Comparison of ENCODE assay signal across 8 cellular contexts in the genomic region with DNA sequence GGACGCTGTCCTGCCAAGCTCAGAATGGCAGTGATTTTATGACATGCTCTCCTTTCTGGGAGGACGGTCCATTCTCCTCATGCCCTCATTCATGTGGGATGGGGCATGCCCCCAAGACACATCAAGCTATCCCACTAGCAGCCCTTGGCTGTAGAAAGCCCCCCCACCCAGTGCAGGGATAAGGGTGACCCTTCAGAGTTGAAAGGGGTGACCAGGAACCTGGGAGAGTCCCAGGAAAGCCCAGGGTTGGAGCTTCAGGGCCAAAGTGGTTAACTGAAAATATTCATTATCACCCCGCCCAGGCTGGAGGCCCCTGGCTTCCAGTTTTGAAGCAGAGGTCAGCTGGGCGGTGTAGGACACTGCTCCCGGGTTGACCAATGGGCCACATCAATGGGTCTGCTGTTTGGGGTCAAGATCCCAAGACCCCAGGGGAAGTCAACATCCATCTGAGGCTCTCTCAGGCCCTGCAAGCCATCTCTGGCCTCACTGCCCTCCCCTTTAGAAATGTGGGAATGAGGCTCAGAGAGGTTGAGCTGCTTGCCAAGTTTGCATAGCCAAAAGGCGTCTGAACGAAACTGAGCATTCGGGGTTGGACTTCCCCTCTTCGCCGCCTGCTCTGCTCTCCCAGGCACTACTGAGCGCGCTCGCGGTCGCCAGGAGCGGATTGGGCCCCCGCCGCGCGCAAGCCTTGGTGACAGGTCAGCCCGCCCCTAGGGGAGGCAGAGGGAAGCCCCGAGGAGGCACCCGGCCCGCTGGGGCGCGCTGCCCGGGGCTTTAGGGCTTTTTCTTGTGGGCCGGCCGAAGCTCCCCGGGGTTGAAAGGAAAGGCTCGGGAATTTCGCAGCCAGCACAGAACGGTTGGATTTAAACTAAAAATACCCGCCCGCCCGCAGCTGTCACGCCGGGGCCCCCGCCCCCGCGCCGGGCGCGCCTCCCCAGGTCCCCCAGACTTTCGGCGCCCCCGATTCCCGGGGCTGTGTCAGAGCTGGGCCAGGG. TPM values are rescaled to one million over a fixed set of nuclear protein-coding genes. Genes with fewer than 3 reads are reported as not detected.
DNase-seq lines count a peak whose midpoint lies in the region; ATAC-seq and TF ChIP-seq lines count a peak whose summit lies in the region.

No MANE protein-coding gene starts in this region.

- 5% methylated on average over 48 of the region's 48 CpGs for WGBS in thymus

- CTCF ChIA-PET in OCI-LY7 (lab: Charles Lee; ENCODE audit: unreplicated experiment), result interaction anchor here (0.6 to 1.3 kb wide), 3 partner anchors 70 to 73 kb away, joined by 3 to 6 read pairs (median 4); no protein-coding TSS in a partner anchor

- H3K4me1 ChIP-seq in OCI-LY7 (ENCODE audit: insufficient read depth, low read length, poor library complexity, severe bottlenecking), result peaks cover 57% of the 10 kb centered on the region
- H3K4me1 ChIP-seq in osteoblast (ENCODE audit: insufficient read depth, low read length), result peaks cover 54% of the 10 kb centered on the region
- H3K4me1 ChIP-seq in thymus (ENCODE audit: control insufficient read depth, insufficient read depth, low read length), result peaks cover 35% of the 10 kb centered on the region

- peak overlapping the region; percentile 94 for H3K27ac Mint-ChIP-seq in activated T-helper 1 cell treated with anti-CD3 and anti-CD28 coated beads, Interleukin-12 subunit alpha, Interleukin-12 subunit beta, Interleukin-2, Interleukin-4 antibody, amounts not matched to agents 30 ng/mL and 10 ng/mL and 1 ng/mL, durations not matched to agents 14 hours and 24 hours and 36 hours

- no peaks in the 10 kb centered on the region for H3K36me3 ChIP-seq in OCI-LY7 (ENCODE audit: insufficient read depth, low read length)
- no peaks in the 10 kb centered on the region for H3K36me3 ChIP-seq in osteoblast (ENCODE audit: insufficient read depth, low read length)
- no peaks in the 10 kb centered on the region for H3K36me3 ChIP-seq in thymus (ENCODE audit: control insufficient read depth, insufficient read depth)

- peak in 12 of 14 donors; percentile 23 to 79 (median 57) for DNase-seq in C1 segment of cervical spinal cord (lab: John Stamatoyannopoulos, UW)
- peak; percentile 96 for DNase-seq in GM19238 (ENCODE audit: insufficient read length, low spot score)
- peak; percentile 88 for DNase-seq in OCI-LY7 (ENCODE audit: low spot score)
- peak; percentile 86 for DNase-seq in activated T-helper 1 cell treated with anti-CD3 and anti-CD28 coated beads, Interleukin-12 subunit alpha, Interleukin-12 subunit beta, Interleukin-2, Interleukin-4 antibody, amounts not matched to agents 30 ng/mL and 10 ng/mL and 1 ng/mL, durations not matched to agents 14 hours and 24 hours and 36 hours (ENCODE audit: low spot score)
- peak in 1 of 2 donors; percentile 76 for DNase-seq in foreskin fibroblast
- peak; percentile 88 for DNase-seq in osteoblast (ENCODE audit: insufficient read length, low spot score, missing footprints)

- H4K20me1 ChIP-seq in OCI-LY7 (ENCODE audit: insufficient read depth, low read length) (no peaks in the 10 kb centered on the region), osteoblast (ENCODE audit: insufficient read depth, low read length) (no peaks in the 10 kb centered on the region)

- H3K4me2 ChIP-seq in OCI-LY7 (ENCODE audit: low read length) (peak overlapping the region; percentile 62), osteoblast (ENCODE audit: insufficient read depth, low read length) (peak overlapping the region; percentile 94)

- H3K9me2 ChIP-seq in OCI-LY7 (ENCODE audit: insufficient read depth, low read length), result no peaks in the 10 kb centered on the region

- peak; percentile 71 for TF ChIP-seq CTCF in OCI-LY7 (conservative IDR thresholded peaks at IDR 0.05; ENCODE audit: low read length)
- TF ChIP-seq CTCF in foreskin fibroblast (IDR thresholded peaks at IDR 0.05; ENCODE audit: low read depth, low read length), result peak; percentile 21
- no peak for TF ChIP-seq CTCF in osteoblast (IDR thresholded peaks at IDR 0.05; ENCODE audit: extremely low read depth, low read depth, low read length)

- H2AFZ ChIP-seq in OCI-LY7 (ENCODE audit: low read length) (peak overlapping the region; percentile 67; the same call in 1 of the 2 replicates), osteoblast (ENCODE audit: low read length) (peak overlapping the region; percentile 78)

- POLR2A ChIA-PET in OCI-LY7 (lab: Charles Lee), result interaction anchor here (0.5 to 4.3 kb wide), 9 partner anchors 12 to 77 kb away, joined by 3 to 30 read pairs (median 4); no protein-coding TSS in a partner anchor

- no peaks in the 10 kb centered on the region for H3K9me3 Mint-ChIP-seq in activated T-helper 1 cell treated with anti-CD3 and anti-CD28 coated beads, Interleukin-12 subunit alpha, Interleukin-12 subunit beta, Interleukin-2, Interleukin-4 antibody, amounts not matched to agents 30 ng/mL and 10 ng/mL and 1 ng/mL, durations not matched to agents 14 hours and 24 hours and 36 hours

- H3K27ac ChIP-seq in OCI-LY7 (ENCODE audit: low read depth, low read length, poor library complexity, severe bottlenecking) (no peak overlapping the region), osteoblast (ENCODE audit: low read depth, low read length) (no peak overlapping the region), thymus (ENCODE audit: low read depth) (no peak overlapping the region)

- peak; percentile 84 for ATAC-seq in HG03432 (IDR thresholded peaks at IDR 0.05; ENCODE audit: unreplicated experiment)

- H3K27me3 ChIP-seq in osteoblast (ENCODE audit: insufficient read depth, low read length), result no peaks in the 10 kb centered on the region
- no peaks in the 10 kb centered on the region for H3K27me3 ChIP-seq in thymus (ENCODE audit: control insufficient read depth, insufficient read depth)

- H3K27me3 Mint-ChIP-seq in activated T-helper 1 cell treated with anti-CD3 and anti-CD28 coated beads, Interleukin-12 subunit alpha, Interleukin-12 subunit beta, Interleukin-2, Interleukin-4 antibody, amounts not matched to agents 30 ng/mL and 10 ng/mL and 1 ng/mL, durations not matched to agents 14 hours and 24 hours and 36 hours (ENCODE audit: insufficient read depth), result no peaks in the 10 kb centered on the region

- H3K4me3 ChIP-seq in OCI-LY7 (ENCODE audit: low read depth, low read length, poor library complexity, severe bottlenecking) (peak overlapping the region; percentile 64), foreskin fibroblast (ENCODE audit: low read depth in 1 of 2, low read length in 2 of 2) (peak overlapping the region; percentile 67 to 77), osteoblast (ENCODE audit: insufficient read depth, low read length) (peak overlapping the region; percentile 77), thymus (ENCODE audit: low read length) (peak overlapping the region; percentile 62)

- BruUV-seq in OCI-LY7 (replicated peaks; lab: Mats Ljungman, UMichigan), result no TSS peak

- H3K4me3 Mint-ChIP-seq in activated T-helper 1 cell treated with anti-CD3 and anti-CD28 coated beads, Interleukin-12 subunit alpha, Interleukin-12 subunit beta, Interleukin-2, Interleukin-4 antibody, amounts not matched to agents 30 ng/mL and 10 ng/mL and 1 ng/mL, durations not matched to agents 14 hours and 24 hours and 36 hours, result peak overlapping the region; percentile 93

- peaks cover 13% of the 10 kb centered on the region for H3K36me3 Mint-ChIP-seq in activated T-helper 1 cell treated with anti-CD3 and anti-CD28 coated beads, Interleukin-12 subunit alpha, Interleukin-12 subunit beta, Interleukin-2, Interleukin-4 antibody, amounts not matched to agents 30 ng/mL and 10 ng/mL and 1 ng/mL, durations not matched to agents 14 hours and 24 hours and 36 hours (ENCODE audit: low read depth)

- intact Hi-C loops in OCI-LY7 (cut with micrococcal nuclease; ENCODE audit: unreplicated experiment), result loop anchor here (1.0 to 2.0 kb wide), 2 partner anchors 18 to 53 kb away; no protein-coding TSS in a partner anchor
- intact Hi-C loops in activated T-helper 1 cell treated with anti-CD3 and anti-CD28 coated beads, Interleukin-12 subunit alpha, Interleukin-12 subunit beta, Interleukin-2, Interleukin-4 antibody, amounts not matched to agents 30 ng/mL and 10 ng/mL and 1 ng/mL, durations not matched to agents 14 hours and 24 hours and 36 hours (cut with micrococcal nuclease), result loop anchor here (1.0 to 5.0 kb wide), 6 partner anchors 11 to 846 kb away; a partner anchor contains a TSS

- no peaks in the 10 kb centered on the region for H3K9me3 ChIP-seq in OCI-LY7 (ENCODE audit: low read length)
- H3K9me3 ChIP-seq in osteoblast (ENCODE audit: low read depth, low read length), result no peaks in the 10 kb centered on the region
- H3K9me3 ChIP-seq in thymus (ENCODE audit: control insufficient read depth), result no peaks in the 10 kb centered on the region

- peaks cover 76% of the 10 kb centered on the region for H3K4me1 Mint-ChIP-seq in activated T-helper 1 cell treated with anti-CD3 and anti-CD28 coated beads, Interleukin-12 subunit alpha, Interleukin-12 subunit beta, Interleukin-2, Interleukin-4 antibody, amounts not matched to agents 30 ng/mL and 10 ng/mL and 1 ng/mL, durations not matched to agents 14 hours and 24 hours and 36 hours (ENCODE audit: low read depth)

- no peaks in the 10 kb centered on the region for H3K79me2 ChIP-seq in OCI-LY7 (ENCODE audit: insufficient read depth, low read depth, low read length)
- H3K79me2 ChIP-seq in osteoblast (ENCODE audit: insufficient read depth, low read length), result peaks cover 19% of the 10 kb centered on the region

RNA-seq across cellular contexts. Expression of a gene that starts 0.6 kb away (rescaled TPM):
- total RNA-seq in OCI-LY7 (2014; rRNA removed; shearing (Covaris generic)), result 0.26 and 0.60 TPM in 2 replicates
- total RNA-seq in OCI-LY7 (2022) (4.1 and 4.5 TPM in 2 replicates), osteoblast (23.9 and 26.8 TPM in 2 replicates)
- 42.6 and 44.1 TPM in 2 replicates for total RNA-seq in activated T-helper 1 cell treated with anti-CD3 and anti-CD28 coated beads, Interleukin-12 subunit alpha, Interleukin-12 subunit beta, Interleukin-2, Interleukin-4 antibody, amounts not matched to agents 30 ng/mL and 10 ng/mL and 1 ng/mL, durations not matched to agents 14 hours and 24 hours and 36 hours
- polyA plus RNA-seq in thymus, result 1.7 TPM

RNA-seq across cellular contexts. Expression of a gene that starts 19.0 kb away (rescaled TPM):
- total RNA-seq in OCI-LY7 (2014; rRNA removed; shearing (Covaris generic)), result 59.6 and 68.2 TPM in 2 replicates
- 78.4 and 82.6 TPM in 2 replicates for total RNA-seq in OCI-LY7 (2022)
- 46.7 and 48.9 TPM in 2 replicates for total RNA-seq in activated T-helper 1 cell treated with anti-CD3 and anti-CD28 coated beads, Interleukin-12 subunit alpha, Interleukin-12 subunit beta, Interleukin-2, Interleukin-4 antibody, amounts not matched to agents 30 ng/mL and 10 ng/mL and 1 ng/mL, durations not matched to agents 14 hours and 24 hours and 36 hours
- 19.9 and 22.7 TPM in 2 replicates for total RNA-seq in osteoblast
- polyA plus RNA-seq in thymus, result 44.2 TPM
